8 cellular contexts compared by ENCODE assay signal in the genomic region with DNA sequence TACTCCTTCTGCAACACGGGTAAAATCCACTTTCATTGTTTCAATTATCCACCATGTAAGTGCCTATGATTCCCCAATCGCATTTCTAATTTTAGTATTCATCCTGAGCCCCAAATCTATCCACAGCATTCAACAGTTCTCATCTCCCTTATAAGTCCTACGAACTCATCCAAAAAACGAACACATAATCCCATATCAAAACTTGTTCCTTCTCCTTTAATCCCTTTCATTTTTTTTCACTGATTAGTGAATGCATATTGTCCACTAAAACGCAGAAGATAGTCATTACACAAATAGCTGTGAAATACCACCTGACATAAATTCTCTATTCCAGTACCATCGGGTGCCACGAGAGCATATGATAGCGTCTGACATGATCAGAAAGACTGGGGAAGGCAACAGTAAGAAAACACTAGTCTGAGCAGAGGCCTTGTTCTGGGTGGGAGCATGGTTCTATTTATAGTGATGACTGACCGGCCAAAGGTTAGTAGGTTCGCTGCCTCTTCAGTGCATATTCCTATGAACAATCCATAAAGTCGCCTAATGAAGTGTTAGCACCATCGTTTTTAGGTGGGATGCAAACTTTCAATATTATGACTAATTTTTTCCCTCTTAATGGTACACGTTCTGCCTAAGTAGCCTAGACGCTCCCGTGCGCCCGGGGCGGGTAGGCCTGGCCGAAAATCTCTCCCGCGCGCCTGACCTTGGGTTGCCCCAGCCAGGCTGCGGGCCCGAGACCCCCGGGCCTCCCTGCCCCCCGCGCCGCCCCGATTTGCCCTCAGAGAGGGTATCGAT. TPM values are rescaled to one million over a fixed set of nuclear protein-coding genes. Genes with fewer than 3 reads are reported as not detected.
DNase-seq lines count a peak whose midpoint lies in the region; ATAC-seq and TF ChIP-seq lines count a peak whose summit lies in the region.

No MANE protein-coding gene starts in this region.

- H3K4me1 ChIP-seq in naive thymus-derived CD4-positive, alpha-beta T cell (ENCODE audit: control insufficient read depth in 2 of 2, insufficient read depth in 2 of 2, low read length in 2 of 2): peaks cover 0 to 13% of the 10 kb centered on the region in 2 donors
- peaks cover 24 to 40% (median 30%) of the 10 kb centered on the region in 4 donors for H3K4me1 ChIP-seq in upper lobe of left lung

- no peaks in the 10 kb centered on the region for H3K27me3 Mint-ChIP-seq in activated CD8-positive, alpha-beta T cell treated with anti-CD3 and anti-CD28 coated beads for 36 hours
- peaks cover 0 to 4% (median 0%) of the 10 kb centered on the region in 5 donors for H3K27me3 Mint-ChIP-seq in naive thymus-derived CD4-positive, alpha-beta T cell

- POLR2A ChIA-PET in activated CD8-positive, alpha-beta T cell treated with anti-CD3 and anti-CD28 coated beads for 36 hours (lab: Charles Lee): interaction anchor here (0.6 to 2.0 kb wide), 9 partner anchors 9 to 435 kb away, joined by 3 to 7 read pairs (median 3); no protein-coding TSS in a partner anchor
- POLR2A ChIA-PET in naive thymus-derived CD4-positive, alpha-beta T cell (lab: Charles Lee): interaction anchor here (0.9 to 1.6 kb wide), 7 partner anchors 11 to 437 kb away, joined by 3 to 17 read pairs (median 4); a partner anchor contains a TSS

- peaks cover 5 to 15% (median 7%) of the 10 kb centered on the region in 3 experiments for H3K36me3 ChIP-seq in naive thymus-derived CD4-positive, alpha-beta T cell (ENCODE audit: control insufficient read depth in 2 of 3, insufficient read depth in 3 of 3, low read length in 3 of 3)
- peaks cover 0 to 12% (median 8%) of the 10 kb centered on the region in 4 donors for H3K36me3 ChIP-seq in upper lobe of left lung

- intact Hi-C loops in activated CD8-positive, alpha-beta T cell treated with anti-CD3 and anti-CD28 coated beads for 36 hours (cut with micrococcal nuclease): loop anchor here (1.0 kb wide), 1 partner anchor 127 kb away; a partner anchor contains a TSS
- intact Hi-C loops in naive thymus-derived CD4-positive, alpha-beta T cell (cut with micrococcal nuclease): loop anchor here (1.0 to 2.0 kb wide), 6 partner anchors 23 to 437 kb away; a partner anchor contains a TSS

- peak overlapping the region; percentile 100 for H3K27ac Mint-ChIP-seq in activated CD8-positive, alpha-beta T cell treated with anti-CD3 and anti-CD28 coated beads for 36 hours
- H3K27ac Mint-ChIP-seq in naive thymus-derived CD4-positive, alpha-beta T cell: peak overlapping the region; percentile 96 to 100 (median 100)

- TF ChIP-seq EP300 in upper lobe of left lung (IDR thresholded peaks at IDR 0.05): no peak

- no peak for TF ChIP-seq CTCF in activated CD8-positive, alpha-beta T cell treated with anti-CD3 and anti-CD28 coated beads for 36 hours (IDR thresholded peaks at IDR 0.05)
- no peak for TF ChIP-seq CTCF in upper lobe of left lung (IDR thresholded peaks at IDR 0.05)

- peak; percentile 21 for DNase-seq in GM04503 (ENCODE audit: low read depth)
- DNase-seq in LHCN-M2 (ENCODE audit: low read depth): peak; percentile 44
- DNase-seq in activated CD8-positive, alpha-beta T cell treated with anti-CD3 and anti-CD28 coated beads for 36 hours: peak; percentile 50
- DNase-seq in naive thymus-derived CD4-positive, alpha-beta T cell: peak in 5 of 9 donors; percentile 4 to 35 (median 11)
- DNase-seq in upper lobe of left lung: peak; percentile 22 to 90
- no peak for DNase-seq in NCI-H1930 (lab: John Stamatoyannopoulos, UW)

- H3K4me3 Mint-ChIP-seq in activated CD8-positive, alpha-beta T cell treated with anti-CD3 and anti-CD28 coated beads for 36 hours: peak overlapping the region; percentile 91
- peak overlapping the region; percentile 97 to 100 (median 100) for H3K4me3 Mint-ChIP-seq in naive thymus-derived CD4-positive, alpha-beta T cell

- peaks cover 28% of the 10 kb centered on the region for H3K36me3 Mint-ChIP-seq in activated CD8-positive, alpha-beta T cell treated with anti-CD3 and anti-CD28 coated beads for 36 hours (ENCODE audit: low read depth)
- H3K36me3 Mint-ChIP-seq in naive thymus-derived CD4-positive, alpha-beta T cell: peaks cover 0 to 11% (median 5%) of the 10 kb centered on the region in 5 donors

- TF ChIP-seq POLR2A in upper lobe of left lung (IDR thresholded peaks at IDR 0.05): no peak

- H3K27me3 ChIP-seq in naive thymus-derived CD4-positive, alpha-beta T cell (ENCODE audit: control insufficient read depth in 2 of 2, insufficient read depth in 2 of 2, low read length in 2 of 2): no peaks in the 10 kb centered on the region
- H3K27me3 ChIP-seq in upper lobe of left lung: no peaks in the 10 kb centered on the region

- CTCF ChIA-PET in activated CD8-positive, alpha-beta T cell treated with anti-CD3 and anti-CD28 coated beads for 36 hours (lab: Charles Lee): interaction anchor here (0.7 to 2.5 kb wide), 5 partner anchors 9 to 311 kb away, joined by 3 to 11 read pairs (median 4); a partner anchor contains a TSS
- CTCF ChIA-PET in naive thymus-derived CD4-positive, alpha-beta T cell (lab: Charles Lee): interaction anchor here (1.0 to 1.1 kb wide), 2 partner anchors 13 to 125 kb away, joined by 3 to 6 read pairs; no protein-coding TSS in a partner anchor

- H3K4me3 ChIP-seq in naive thymus-derived CD4-positive, alpha-beta T cell (ENCODE audit: low read length): peak overlapping the region; percentile 96
- peak overlapping the region; percentile 75 to 98 (median 88) for H3K4me3 ChIP-seq in upper lobe of left lung

- H3K27ac ChIP-seq in naive thymus-derived CD4-positive, alpha-beta T cell (ENCODE audit: low read depth, low read length): peak overlapping the region; percentile 88
- H3K27ac ChIP-seq in upper lobe of left lung: peak overlapping the region; percentile 93 to 100 (median 99)

- H3K9me3 Mint-ChIP-seq in activated CD8-positive, alpha-beta T cell treated with anti-CD3 and anti-CD28 coated beads for 36 hours: no peaks in the 10 kb centered on the region
- H3K9me3 Mint-ChIP-seq in naive thymus-derived CD4-positive, alpha-beta T cell: peaks cover 0 to 7% (median 0%) of the 10 kb centered on the region in 11 donors

- peaks cover 46% of the 10 kb centered on the region for H3K4me1 Mint-ChIP-seq in activated CD8-positive, alpha-beta T cell treated with anti-CD3 and anti-CD28 coated beads for 36 hours (ENCODE audit: low read depth)
- peaks cover 31 to 71% (median 56%) of the 10 kb centered on the region in 7 donors for H3K4me1 Mint-ChIP-seq in naive thymus-derived CD4-positive, alpha-beta T cell

- peak; percentile 3 for ATAC-seq in GM21576 (IDR thresholded peaks at IDR 0.05; ENCODE audit: unreplicated experiment)
- peak; percentile 9 for ATAC-seq in activated CD8-positive, alpha-beta T cell treated with anti-CD3 and anti-CD28 coated beads for 36 hours
- peak; percentile 32 for ATAC-seq in esophagus mucosa
- ATAC-seq in naive thymus-derived CD4-positive, alpha-beta T cell: no peak
- peak in 1 of 2 donors; percentile 4 for ATAC-seq in upper lobe of left lung (ENCODE audit: low FRiP score in 2 of 2)

- no peaks in the 10 kb centered on the region for H3K9me3 ChIP-seq in naive thymus-derived CD4-positive, alpha-beta T cell (ENCODE audit: control insufficient read depth in 2 of 3, low read length in 3 of 3)
- H3K9me3 ChIP-seq in upper lobe of left lung: no peaks in the 10 kb centered on the region

- WGBS in upper lobe of left lung, 2 donors: 6 to 7% methylated on average over 20 to 29 of the region's 30 CpGs

RNA-seq across cellular contexts. Expression of a gene that starts 0.6 kb away (rescaled TPM):
- total RNA-seq in LHCN-M2 (2014; rRNA removed) (106 and 114 TPM in 2 replicates), esophagus mucosa (121 TPM), upper lobe of left lung (10 to 100 TPM; 26.2 to 87.3 (median 64.1) TPM)
- 266 TPM for polyA plus RNA-seq in LHCN-M2 (2012)
- total RNA-seq in activated CD8-positive, alpha-beta T cell treated with anti-CD3 and anti-CD28 coated beads for 36 hours: 100 to 1,000 TPM; 154 to 159 TPM
- total RNA-seq in naive thymus-derived CD4-positive, alpha-beta T cell: 100 to 1,000 TPM in 1 of 5 experiments, 10 to 100 TPM in 4; 39.5 to 124 (median 58.6) TPM
- polyA plus RNA-seq in naive thymus-derived CD4-positive, alpha-beta T cell: 100 to 1,000 TPM; 292 to 380 TPM

RNA-seq across cellular contexts. Expression of a gene that starts 0.7 kb away (rescaled TPM):
- 21.9 and 25.5 TPM in 2 replicates for total RNA-seq in LHCN-M2 (2014; rRNA removed)
- polyA plus RNA-seq in LHCN-M2 (2012): 4.8 TPM
- total RNA-seq in activated CD8-positive, alpha-beta T cell treated with anti-CD3 and anti-CD28 coated beads for 36 hours: 10 to 100 TPM; 21.8 to 24.9 TPM
- 16.0 TPM for total RNA-seq in esophagus mucosa
- 10 to 100 TPM; 23.1 to 31.9 (median 29.4) TPM for total RNA-seq in naive thymus-derived CD4-positive, alpha-beta T cell
- 10 to 100 TPM; 21.7 to 22.0 TPM for polyA plus RNA-seq in naive thymus-derived CD4-positive, alpha-beta T cell
- 10 to 100 TPM in 5 of 6 donors, 1 to 10 TPM in 1; 10.0 to 31.6 (median 18.6) TPM for total RNA-seq in upper lobe of left lung

Comparison
In these comparisons a context has a peak if more than half of its experiments do, and no peak if none do; other contexts are left out.
1. DNase-seq: peak in GM04503 (single experiment), LHCN-M2 (single experiment), activated CD8-positive, alpha-beta T cell treated with anti-CD3 and anti-CD28 coated beads for 36 hours (single experiment), naive thymus-derived CD4-positive, alpha-beta T cell (5 of 9) and upper lobe of left lung (2 of 2); none in NCI-H1930 (0 of 2).